In the genomic region with DNA sequence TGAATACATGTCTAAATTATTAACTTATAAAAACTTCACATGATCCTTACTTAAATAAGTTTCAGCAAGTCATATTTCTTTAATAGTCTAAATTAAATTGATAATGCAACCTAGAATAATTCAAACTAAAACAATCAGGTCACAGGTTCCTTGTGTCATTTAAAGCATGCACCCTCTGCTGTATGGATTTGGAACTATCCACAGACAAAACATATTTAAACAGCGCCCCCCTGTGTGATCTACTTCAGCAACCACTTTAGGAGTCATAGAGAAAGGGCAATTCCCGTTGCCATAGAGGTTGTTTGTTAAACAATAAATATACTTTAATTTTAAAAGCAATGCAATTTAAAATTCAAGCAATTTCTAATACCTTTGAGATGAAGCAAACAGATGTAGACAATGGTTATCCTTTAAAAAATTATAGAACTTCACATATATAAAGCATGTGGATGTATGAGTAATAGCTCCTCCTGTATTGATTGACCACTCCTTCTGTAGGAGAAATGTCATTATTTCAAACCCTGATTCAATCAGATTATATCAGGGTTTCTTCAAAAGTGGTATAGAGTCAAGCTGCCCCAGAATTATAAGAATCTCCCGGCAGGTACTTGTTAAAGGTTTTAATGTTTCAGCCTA, we compare ENCODE assay signal across 9 cellular contexts. TPM values are rescaled to one million over a fixed set of nuclear protein-coding genes. Genes with fewer than 3 reads are reported as not detected.
A peak's percentile ranks its signal among the peaks of the same experiment; 100 is the strongest.
DNase-seq lines count a peak whose midpoint lies in the region; ATAC-seq and TF ChIP-seq lines count a peak whose summit lies in the region.
"Had no signal": no experiment of that assay in that cellular context is flagged by ENCODE, and none has a peak within 500 bp of the region (broad histone marks: within the 10 kb centered on the region; RNA-seq: fewer than 3 reads in every experiment).

No MANE protein-coding gene starts in this region.

- H3K27ac Mint-ChIP-seq in activated CD8-positive, alpha-beta memory T cell treated with anti-CD3 and anti-CD28 coated beads, Interleukin-2, amount 10 ng/mL, durations not matched to agents 7 days and 5 days = no peak overlapping the region
- H3K27ac Mint-ChIP-seq: dendritic cell treated with granulocyte-macrophage colony-stimulating factor and Interleukin-4, amounts not matched to agents 40 ng/mL and 50 ng/mL, for 4 days had no signal

- H3K9me2 ChIP-seq in OCI-LY7 (ENCODE audit: insufficient read depth, low read length) = no peaks in the 10 kb centered on the region

- H3K56ac ChIP-seq in mesendoderm (ENCODE audit: low read length) = no peak overlapping the region

- H2BK5ac ChIP-seq in mesendoderm (ENCODE audit: low read length) = no peak overlapping the region

- POLR2A ChIA-PET in OCI-LY7 (lab: Charles Lee) = no interaction called here

- H3K36me3 ChIP-seq in OCI-LY7 (ENCODE audit: insufficient read depth, low read length) (no peaks in the 10 kb centered on the region), mesendoderm (ENCODE audit: control insufficient read depth, insufficient read depth, low read length) (no peaks in the 10 kb centered on the region)

- H3K27me3 ChIP-seq in mesendoderm (ENCODE audit: insufficient read depth, low read length, poor library complexity) = no peaks in the 10 kb centered on the region

- no peaks in the 10 kb centered on the region for H3K27me3 Mint-ChIP-seq in activated CD8-positive, alpha-beta memory T cell treated with anti-CD3 and anti-CD28 coated beads, Interleukin-2, amount 10 ng/mL, durations not matched to agents 7 days and 5 days
- H3K27me3 Mint-ChIP-seq: dendritic cell treated with granulocyte-macrophage colony-stimulating factor and Interleukin-4, amounts not matched to agents 40 ng/mL and 50 ng/mL, for 4 days had no signal

- peak; percentile 35 for DNase-seq in GM10266 (ENCODE audit: extremely low spot score)
- DNase-seq in HUDEP-2 (lab: John Stamatoyannopoulos, UW; ENCODE audit: unreplicated experiment in 76 of 76) = peak in 45 of 76 experiments; percentile 1 to 71 (median 30)
- DNase-seq in OCI-LY7 (ENCODE audit: low spot score) = peak; percentile 62
- peak; percentile 81 to 91 for DNase-seq in dermis microvascular lymphatic vessel endothelial cell (ENCODE audit: low read depth in 2 of 2)
- DNase-seq in mesendoderm = peak; percentile 90
- DNase-seq in activated CD8-positive, alpha-beta memory T cell treated with anti-CD3 and anti-CD28 coated beads, Interleukin-2, amount 10 ng/mL, durations not matched to agents 7 days and 5 days = no peak
- no peak for DNase-seq in NK-92 (lab: John Stamatoyannopoulos, UW; ENCODE audit: unreplicated experiment)

- H3K79me1 ChIP-seq in mesendoderm (ENCODE audit: low read length) = no peaks in the 10 kb centered on the region

- peak; percentile 100 for ATAC-seq in GM21786 (IDR thresholded peaks at IDR 0.05; ENCODE audit: unreplicated experiment)
- ATAC-seq in activated CD8-positive, alpha-beta memory T cell treated with anti-CD3 and anti-CD28 coated beads, Interleukin-2, amount 10 ng/mL, durations not matched to agents 7 days and 5 days = no peak

- TF ChIP-seq CTCF in GM10266 (IDR thresholded peaks at IDR 0.05; ENCODE audit: control insufficient read depth, insufficient read depth, low read depth, missing control alignments) = peak; percentile 64
- peak; percentile 99 for TF ChIP-seq CTCF in OCI-LY7 (conservative IDR thresholded peaks at IDR 0.05; ENCODE audit: low read length)

- no peak overlapping the region for H3K27ac ChIP-seq in OCI-LY7 (ENCODE audit: low read depth, low read length, poor library complexity, severe bottlenecking)
- H3K27ac ChIP-seq in mesendoderm (ENCODE audit: low read depth, low read length) = no peak overlapping the region

- no peaks in the 10 kb centered on the region for H3K36me3 Mint-ChIP-seq in activated CD8-positive, alpha-beta memory T cell treated with anti-CD3 and anti-CD28 coated beads, Interleukin-2, amount 10 ng/mL, durations not matched to agents 7 days and 5 days

- no peak overlapping the region for H2BK15ac ChIP-seq in mesendoderm (replicated peaks; ENCODE audit: low read depth)

- H3K4me1 ChIP-seq in OCI-LY7 (ENCODE audit: insufficient read depth, low read length, poor library complexity, severe bottlenecking) (no peaks in the 10 kb centered on the region), mesendoderm (ENCODE audit: control insufficient read depth, low read depth, low read length) (no peaks in the 10 kb centered on the region)

- no peak overlapping the region for H4K5ac ChIP-seq in mesendoderm (ENCODE audit: low read length)

- no peaks in the 10 kb centered on the region for H3K4me1 Mint-ChIP-seq in activated CD8-positive, alpha-beta memory T cell treated with anti-CD3 and anti-CD28 coated beads, Interleukin-2, amount 10 ng/mL, durations not matched to agents 7 days and 5 days

- no peak overlapping the region for H3K9ac ChIP-seq in mesendoderm (ENCODE audit: low read length)

- H3K9me3 Mint-ChIP-seq in activated CD8-positive, alpha-beta memory T cell treated with anti-CD3 and anti-CD28 coated beads, Interleukin-2, amount 10 ng/mL, durations not matched to agents 7 days and 5 days (ENCODE audit: low read depth) = no peaks in the 10 kb centered on the region
- H3K9me3 Mint-ChIP-seq: dendritic cell treated with granulocyte-macrophage colony-stimulating factor and Interleukin-4, amounts not matched to agents 40 ng/mL and 50 ng/mL, for 4 days had no signal

- WGBS in mesendoderm (ENCODE audit: extremely low coverage, insufficient coverage, low lambda C conversion rate) = no CpG with 5 or more reads among the region's 3 CpGs

- CTCF ChIA-PET in OCI-LY7 (lab: Charles Lee; ENCODE audit: unreplicated experiment) = no interaction called here
- CTCF ChIA-PET in activated CD8-positive, alpha-beta memory T cell treated with anti-CD3 and anti-CD28 coated beads, Interleukin-2, amount 10 ng/mL, durations not matched to agents 7 days and 5 days (lab: Charles Lee) = interaction anchor here (0.6 kb wide), 1 partner anchor 1409 kb away, joined by 3 read pairs; no protein-coding TSS in a partner anchor

- H3K23ac ChIP-seq in mesendoderm (ENCODE audit: low read length) = no peak overlapping the region

- no peak overlapping the region for H2AK5ac ChIP-seq in mesendoderm (ENCODE audit: low read length)

- no peak overlapping the region for H2AFZ ChIP-seq in OCI-LY7 (ENCODE audit: low read length)

- H3K4me3 ChIP-seq in OCI-LY7 (ENCODE audit: low read depth, low read length, poor library complexity, severe bottlenecking) = no peak overlapping the region
- no peak overlapping the region for H3K4me3 ChIP-seq in mesendoderm (ENCODE audit: low read length)

- no peak overlapping the region for H3K18ac ChIP-seq in mesendoderm (ENCODE audit: low read length)

- H4K8ac ChIP-seq in mesendoderm (ENCODE audit: low read depth, low read length) = no peak overlapping the region

- intact Hi-C loops in OCI-LY7 (cut with micrococcal nuclease; ENCODE audit: unreplicated experiment) = no loop called here

- BruUV-seq in OCI-LY7 (replicated peaks; lab: Mats Ljungman, UMichigan) = no TSS peak

- H4K20me1 ChIP-seq in OCI-LY7 (ENCODE audit: insufficient read depth, low read length) = no peaks in the 10 kb centered on the region

- no peak overlapping the region for H3K4ac ChIP-seq in mesendoderm (ENCODE audit: low read depth, low read length)

- H3K79me2 ChIP-seq in OCI-LY7 (ENCODE audit: insufficient read depth, low read depth, low read length) (no peaks in the 10 kb centered on the region), mesendoderm (ENCODE audit: control insufficient read depth, insufficient read depth, low read length) (no peaks in the 10 kb centered on the region)

- H3K4me2 ChIP-seq in OCI-LY7 (ENCODE audit: low read length) = no peak overlapping the region
- H3K4me2 ChIP-seq in mesendoderm (ENCODE audit: low read length) = no peak overlapping the region

- H3K4me3 Mint-ChIP-seq in activated CD8-positive, alpha-beta memory T cell treated with anti-CD3 and anti-CD28 coated beads, Interleukin-2, amount 10 ng/mL, durations not matched to agents 7 days and 5 days = no peak overlapping the region
- H3K4me3 Mint-ChIP-seq: dendritic cell treated with granulocyte-macrophage colony-stimulating factor and Interleukin-4, amounts not matched to agents 40 ng/mL and 50 ng/mL, for 4 days had no signal

- no peak overlapping the region for H2BK120ac ChIP-seq in mesendoderm (ENCODE audit: low read depth, low read length)

- H3K9me3 ChIP-seq in OCI-LY7 (ENCODE audit: low read length) = no peaks in the 10 kb centered on the region

RNA-seq across cellular contexts. Expression of gene GRB14, which starts 21.2 kb away (rescaled TPM):
- total RNA-seq in OCI-LY7 (2014; rRNA removed; shearing (Covaris generic)) = not detected in 2 replicates
- total RNA-seq in OCI-LY7 (2022) (not detected in 2 replicates), dermis microvascular lymphatic vessel endothelial cell (0.38 and 0.64 TPM in 2 replicates)
- 31.1 TPM for polyA plus RNA-seq in mesendoderm (2013, experiment 1 of 2)
- polyA plus RNA-seq in mesendoderm (2013, experiment 2 of 2) = 30.3 TPM
- total RNA-seq in activated CD8-positive, alpha-beta memory T cell treated with anti-CD3 and anti-CD28 coated beads, Interleukin-2, amount 10 ng/mL, durations not matched to agents 7 days and 5 days = not detected

Comparison
In these comparisons a context has a peak if more than half of its experiments do, and no peak if none do; other contexts are left out.
1. DNase-seq: peak in GM10266 (single experiment), HUDEP-2 (45 of 76), OCI-LY7 (single experiment), dermis microvascular lymphatic vessel endothelial cell (2 of 2) and mesendoderm (single experiment); none in activated CD8-positive, alpha-beta memory T cell treated with anti-CD3 and anti-CD28 coated beads, Interleukin-2, amount 10 ng/mL, durations not matched to agents 7 days and 5 days (single experiment) and NK-92 (single experiment).